Comparison of ENCODE assay signal across 8 cellular contexts in the genomic region with DNA sequence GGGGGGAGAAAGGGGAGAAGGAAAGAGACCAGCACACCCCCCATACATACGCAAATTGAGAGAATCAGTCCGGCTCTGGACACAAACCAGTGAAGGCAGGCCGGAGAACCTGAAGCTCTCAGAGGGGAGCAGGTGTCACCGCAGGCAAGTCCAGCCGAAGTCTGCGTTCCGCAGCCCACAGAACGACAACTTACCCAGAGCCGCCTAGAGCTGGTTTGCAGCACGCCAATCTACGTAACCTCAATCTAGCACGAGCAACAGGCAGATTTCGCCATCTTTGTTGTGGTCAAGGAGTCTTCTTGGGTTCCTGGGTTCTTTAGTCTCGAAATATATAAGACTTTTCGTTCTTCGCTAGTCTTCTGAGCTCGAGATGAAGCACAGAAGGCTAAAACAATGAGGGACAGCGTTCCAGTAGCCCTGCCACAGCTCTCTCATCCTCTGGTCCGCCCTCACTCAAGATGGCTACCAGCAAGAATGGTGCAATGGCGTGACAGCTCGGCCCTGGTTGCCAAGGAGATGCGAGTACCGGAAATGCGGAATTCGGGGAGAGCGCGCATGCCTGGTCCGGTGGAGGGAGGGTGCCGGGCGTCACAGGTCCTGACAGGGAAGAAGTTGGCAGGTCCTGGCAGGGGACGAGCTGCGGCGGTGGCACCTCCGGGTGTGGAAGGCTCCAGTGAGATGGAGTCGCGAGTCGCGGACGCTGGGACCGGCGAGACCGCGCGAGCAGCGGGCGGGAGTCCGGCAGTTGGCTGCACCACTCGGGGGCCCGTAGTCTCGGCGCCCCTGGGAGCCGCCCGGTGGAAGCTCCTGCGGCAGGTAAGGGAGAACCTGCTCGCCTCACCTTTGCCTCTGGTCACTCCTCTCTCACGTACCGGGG. TPM values are rescaled to one million over a fixed set of nuclear protein-coding genes. Genes with fewer than 3 reads are reported as not detected.
DNase-seq lines count a peak whose midpoint lies in the region; ATAC-seq lines count a peak whose summit lies in the region.

A gene (plus strand): TSS at position 618 of the 877 bp plus-strand sequence.
A gene (minus strand): TSS at position 165 of the 877 bp plus-strand sequence. CDS start 15,152 bp downstream, outside the sequence.

- no peaks in the 10 kb centered on the region for H3K27me3 ChIP-seq in BLaER1 treated with 17β-estradiol and CSF1 and Interleukin-3, amounts not matched to agents 10 nM and 100 nM

- CTCF ChIA-PET in activated CD4-positive, alpha-beta T cell treated with anti-CD3 and anti-CD28 coated beads, Interleukin-2, amount 10 ng/mL, durations not matched to agents 7 days and 5 days (lab: Charles Lee), result interaction anchor here (0.6 to 2.5 kb wide), 11 partner anchors 8 to 965 kb away, joined by 3 to 13 read pairs (median 3); no protein-coding TSS in a partner anchor

- no peaks in the 10 kb centered on the region for H3K9me3 Mint-ChIP-seq in activated CD4-positive, alpha-beta T cell treated with anti-CD3 and anti-CD28 coated beads, Interleukin-2, amount 10 ng/mL, durations not matched to agents 7 days and 5 days

- H3K36me3 ChIP-seq in BLaER1 treated with 17β-estradiol and CSF1 and Interleukin-3, amounts not matched to agents 10 nM and 100 nM, result peaks cover 0 to 4% (median 0%) of the 10 kb centered on the region in 11 experiments; a peak in 2 of 22 replicates

- POLR2A ChIA-PET in activated CD4-positive, alpha-beta T cell treated with anti-CD3 and anti-CD28 coated beads, Interleukin-2, amount 10 ng/mL, durations not matched to agents 7 days and 5 days (lab: Charles Lee), result interaction anchor here (0.7 to 1.0 kb wide), 3 partner anchors 8 to 193 kb away, joined by 3 read pairs; a partner anchor contains a TSS

- no peaks in the 10 kb centered on the region; a peak in 1 of 22 replicates for H4K20me1 ChIP-seq in BLaER1 treated with 17β-estradiol and CSF1 and Interleukin-3, amounts not matched to agents 10 nM and 100 nM

- H3K27ac Mint-ChIP-seq in activated CD4-positive, alpha-beta T cell treated with anti-CD3 and anti-CD28 coated beads, Interleukin-2, amount 10 ng/mL, durations not matched to agents 7 days and 5 days, result peak within 1 kb of the TSS; percentile 100

- H3K9ac ChIP-seq in BLaER1 treated with 17β-estradiol and CSF1 and Interleukin-3, amounts not matched to agents 10 nM and 100 nM, result peak within 1 kb of the TSS; percentile 87 to 98 (median 91)

- no peaks in the 10 kb centered on the region for H3K27me3 Mint-ChIP-seq in activated CD4-positive, alpha-beta T cell treated with anti-CD3 and anti-CD28 coated beads, Interleukin-2, amount 10 ng/mL, durations not matched to agents 7 days and 5 days

- H3K4me3 Mint-ChIP-seq in activated CD4-positive, alpha-beta T cell treated with anti-CD3 and anti-CD28 coated beads, Interleukin-2, amount 10 ng/mL, durations not matched to agents 7 days and 5 days, result peak within 1 kb of the TSS; percentile 95

- H3K4me3 ChIP-seq in BLaER1 treated with 17β-estradiol and CSF1 and Interleukin-3, amounts not matched to agents 10 nM and 100 nM, result peak within 1 kb of the TSS; percentile 85 to 99 (median 97)

- peak; percentile 96 for DNase-seq in NCI-H69 (lab: John Stamatoyannopoulos, UW)
- DNase-seq in activated CD4-positive, alpha-beta T cell treated with anti-CD3 and anti-CD28 coated beads, Interleukin-2, amount 10 ng/mL, durations not matched to agents 7 days and 5 days, result peak; percentile 99
- peak; percentile 99 for DNase-seq in cortex of kidney (lab: John Stamatoyannopoulos, UW)
- DNase-seq in left kidney (ENCODE audit: low read depth, low spot score), result peak; percentile 99
- DNase-seq in stimulated activated CD4-positive, alpha-beta T cell treated with anti-CD3 and anti-CD28 coated beads, Interleukin-2, amount 100 ng/mL, for 24 hours, result peak; percentile 98 to 99

- H3K4me1 ChIP-seq in BLaER1 treated with 17β-estradiol and CSF1 and Interleukin-3, amounts not matched to agents 10 nM and 100 nM, result peaks cover 27 to 36% (median 33%) of the 10 kb centered on the region in 10 experiments

- peaks cover 40% of the 10 kb centered on the region for H3K4me1 Mint-ChIP-seq in activated CD4-positive, alpha-beta T cell treated with anti-CD3 and anti-CD28 coated beads, Interleukin-2, amount 10 ng/mL, durations not matched to agents 7 days and 5 days

- H3K27ac ChIP-seq in BLaER1 treated with 17β-estradiol and CSF1 and Interleukin-3, amounts not matched to agents 10 nM and 100 nM, result peak within 1 kb of the TSS; percentile 92 to 100 (median 98)

- peak within 1 kb of the TSS; percentile 83 to 95 (median 91) for H3K4me2 ChIP-seq in BLaER1 treated with 17β-estradiol and CSF1 and Interleukin-3, amounts not matched to agents 10 nM and 100 nM

- peak; percentile 80 for ATAC-seq in GM19328 (IDR thresholded peaks at IDR 0.05; ENCODE audit: unreplicated experiment)
- ATAC-seq in HG03520 (IDR thresholded peaks at IDR 0.05; ENCODE audit: unreplicated experiment), result peak; percentile 79

- H3K36me3 Mint-ChIP-seq in activated CD4-positive, alpha-beta T cell treated with anti-CD3 and anti-CD28 coated beads, Interleukin-2, amount 10 ng/mL, durations not matched to agents 7 days and 5 days (ENCODE audit: low read depth), result peaks cover 9% of the 10 kb centered on the region

- no peaks in the 10 kb centered on the region for H3K9me3 ChIP-seq in BLaER1 treated with 17β-estradiol and CSF1 and Interleukin-3, amounts not matched to agents 10 nM and 100 nM (replicated peaks in 1 of 11)

RNA-seq across cellular contexts. Expression of the first gene that starts in this region (rescaled TPM):
- total RNA-seq in activated CD4-positive, alpha-beta T cell treated with anti-CD3 and anti-CD28 coated beads, Interleukin-2, amount 10 ng/mL, durations not matched to agents 7 days and 5 days, result 10 to 100 TPM; 12.1 to 13.7 TPM

RNA-seq across cellular contexts. Expression of the second gene that starts in this region (rescaled TPM):
- 10 to 100 TPM; 21.3 to 23.7 TPM for total RNA-seq in activated CD4-positive, alpha-beta T cell treated with anti-CD3 and anti-CD28 coated beads, Interleukin-2, amount 10 ng/mL, durations not matched to agents 7 days and 5 days

Comparison
In these comparisons a context has a peak if more than half of its experiments do, and no peak if none do; other contexts are left out.
1. Peak in every context shown above with its lines: DNase-seq, ATAC-seq, H3K4me3 ChIP-seq and H3K27ac ChIP-seq.